In genomic region chr18:61785588-61785987, GRCh38 we compare ENCODE assay signal across 27 cellular contexts.
"Had no signal": no experiment of that assay in that cellular context is flagged by ENCODE, and none has a peak within 500 bp of the region (broad histone marks: within the 10 kb centered on the region; RNA-seq: fewer than 3 reads in every experiment).

No MANE protein-coding gene starts in this region.

- DNase-seq: activated CD4-positive, alpha-beta T cell treated with anti-CD3 and anti-CD28 coated beads for 36 hours; activated CD4-positive, alpha-beta T cell treated with anti-CD3 and anti-CD28 coated beads, Interleukin-2, amount 10 ng/mL, durations not matched to agents 7 days and 5 days; activated CD4-positive, alpha-beta T cell treated with anti-CD3 and anti-CD28 coated beads, Interleukin-2, amount 50 U/mL, for 48 hours; activated CD8-positive, alpha-beta T cell treated with anti-CD3 and anti-CD28 coated beads, Interleukin-2, amount 10 ng/mL, durations not matched to agents 7 days and 5 days; activated gamma-delta T cell; activated naive CD4-positive, alpha-beta T cell treated with Interleukin-2 at 50 U/mL for 16 hours; activated naive CD8-positive, alpha-beta T cell treated with anti-CD3 and anti-CD28 coated beads, Interleukin-2, amount 10 ng/mL, durations not matched to agents 7 days and 5 days; activated T-cell treated with anti-CD3 and anti-CD28 coated beads, Interleukin-2, amount 50 U/mL, for 24 hours; central memory CD4-positive, alpha-beta T cell; MM.1S; MV-4-11; NCI-H1092; NCI-H1436 treated with DMSO at 0.1 percent for 48 hours; NCI-H1694 treated with DMSO at 0.1 percent for 48 hours; NCI-H2029; NCI-H2107; NCI-H2171; NCI-H510A; NCI-H526; NCI-H748 treated with DMSO at 0.1 percent for 48 hours; Right ventricle myocardium superior; SW 1271; T-helper 1 cell; T-helper 2 cell; T-helper 9 cell had no signal

- H3K27ac ChIP-seq: KMS-11 had no signal

- FAIRE-seq: bronchial epithelial cell had no signal
